16 cellular contexts compared by ENCODE assay signal in the genomic region with DNA sequence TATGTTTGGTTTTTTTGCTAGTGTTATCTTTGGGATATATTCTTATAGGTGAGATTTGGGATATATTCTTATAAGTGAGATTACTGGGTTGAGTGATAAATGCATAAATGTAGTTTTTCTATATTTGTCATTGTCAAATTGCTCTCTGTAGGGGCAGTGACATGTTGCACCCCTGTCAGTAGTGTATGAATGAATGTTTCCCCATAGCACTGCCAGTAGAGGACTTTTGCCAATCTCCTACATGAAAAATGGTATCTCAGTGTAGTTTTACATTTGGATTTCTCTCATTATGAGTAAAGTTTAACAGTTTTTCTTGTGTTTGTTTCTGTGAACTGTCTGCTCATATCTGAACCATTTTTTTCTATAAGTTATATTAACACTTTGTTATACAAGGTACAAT. TPM values are rescaled to one million over a fixed set of nuclear protein-coding genes. Genes with fewer than 3 reads are reported as not detected.
DNase-seq lines count a peak whose midpoint lies in the region; ATAC-seq and TF ChIP-seq lines count a peak whose summit lies in the region.
"Had no signal": no experiment of that assay in that cellular context is flagged by ENCODE, and none has a peak within 500 bp of the region (broad histone marks: within the 10 kb centered on the region; RNA-seq: fewer than 3 reads in every experiment).

No MANE protein-coding gene starts in this region.

- no peak for DNase-seq in activated CD8-positive, alpha-beta T cell treated with anti-CD3 and anti-CD28 coated beads for 36 hours
- DNase-seq in activated CD8-positive, alpha-beta T cell treated with anti-CD3 and anti-CD28 coated beads, Interleukin-2, amount 10 ng/mL, durations not matched to agents 7 days and 5 days: no peak
- DNase-seq in activated naive CD4-positive, alpha-beta T cell treated with anti-CD3 and anti-CD28 coated beads for 36 hours: no peak
- DNase-seq in activated naive CD4-positive, alpha-beta T cell treated with anti-CD3 and anti-CD28 coated beads, Interleukin-2, amount 50 U/mL, for 16 hours: no peak
- DNase-seq in activated T-helper 2 cell treated with anti-CD3 and anti-CD28 coated beads, Interferon-gamma antibody, Interleukin-2, Interleukin-4, amounts not matched to agents 10 μg/mL and 5 μg/mL and 100 μg/mL, durations not matched to agents 14 hours and 24 hours and 36 hours (ENCODE audit: low spot score): no peak
- DNase-seq: C1 segment of cervical spinal cord; Calu3; CD4-positive, alpha-beta memory T cell; COR-L47; DMS153; DND-41; GM23248; H7; HCEC 1CT had no signal

- no peak for ATAC-seq in activated CD8-positive, alpha-beta T cell treated with anti-CD3 and anti-CD28 coated beads for 36 hours
- no peak for ATAC-seq in activated CD8-positive, alpha-beta T cell treated with anti-CD3 and anti-CD28 coated beads, Interleukin-2, amount 10 ng/mL, durations not matched to agents 7 days and 5 days
- no peak for ATAC-seq in GM21737 (IDR thresholded peaks at IDR 0.05; ENCODE audit: unreplicated experiment)

- peaks cover 36% of the 10 kb centered on the region for H3K4me1 Mint-ChIP-seq in activated CD8-positive, alpha-beta T cell treated with anti-CD3 and anti-CD28 coated beads for 36 hours (ENCODE audit: low read depth)
- H3K4me1 Mint-ChIP-seq in activated CD8-positive, alpha-beta T cell treated with anti-CD3 and anti-CD28 coated beads, Interleukin-2, amount 10 ng/mL, durations not matched to agents 7 days and 5 days (ENCODE audit: low read depth): peaks cover 16% of the 10 kb centered on the region
- H3K4me1 Mint-ChIP-seq in activated naive CD4-positive, alpha-beta T cell treated with anti-CD3 and anti-CD28 coated beads for 36 hours (ENCODE audit: low read depth): peaks cover 35% of the 10 kb centered on the region
- peaks cover 32% of the 10 kb centered on the region for H3K4me1 Mint-ChIP-seq in activated T-helper 2 cell treated with anti-CD3 and anti-CD28 coated beads, Interferon-gamma antibody, Interleukin-2, Interleukin-4, amounts not matched to agents 10 μg/mL and 5 μg/mL and 100 μg/mL, durations not matched to agents 14 hours and 24 hours and 36 hours (ENCODE audit: low read depth)

- H3K27ac Mint-ChIP-seq in activated CD8-positive, alpha-beta T cell treated with anti-CD3 and anti-CD28 coated beads for 36 hours: peak overlapping the region; percentile 61
- no peak overlapping the region for H3K27ac Mint-ChIP-seq in activated CD8-positive, alpha-beta T cell treated with anti-CD3 and anti-CD28 coated beads, Interleukin-2, amount 10 ng/mL, durations not matched to agents 7 days and 5 days
- peak overlapping the region; percentile 68 for H3K27ac Mint-ChIP-seq in activated naive CD4-positive, alpha-beta T cell treated with anti-CD3 and anti-CD28 coated beads for 36 hours
- peak overlapping the region; percentile 21 for H3K27ac Mint-ChIP-seq in activated T-helper 2 cell treated with anti-CD3 and anti-CD28 coated beads, Interferon-gamma antibody, Interleukin-2, Interleukin-4, amounts not matched to agents 10 μg/mL and 5 μg/mL and 100 μg/mL, durations not matched to agents 14 hours and 24 hours and 36 hours

- H3K27me3 Mint-ChIP-seq in activated CD8-positive, alpha-beta T cell treated with anti-CD3 and anti-CD28 coated beads for 36 hours: no peaks in the 10 kb centered on the region
- no peaks in the 10 kb centered on the region for H3K27me3 Mint-ChIP-seq in activated CD8-positive, alpha-beta T cell treated with anti-CD3 and anti-CD28 coated beads, Interleukin-2, amount 10 ng/mL, durations not matched to agents 7 days and 5 days (ENCODE audit: low read depth)
- H3K27me3 Mint-ChIP-seq in activated naive CD4-positive, alpha-beta T cell treated with anti-CD3 and anti-CD28 coated beads for 36 hours (ENCODE audit: low read depth): no peaks in the 10 kb centered on the region
- no peaks in the 10 kb centered on the region for H3K27me3 Mint-ChIP-seq in activated T-helper 2 cell treated with anti-CD3 and anti-CD28 coated beads, Interferon-gamma antibody, Interleukin-2, Interleukin-4, amounts not matched to agents 10 μg/mL and 5 μg/mL and 100 μg/mL, durations not matched to agents 14 hours and 24 hours and 36 hours (ENCODE audit: low read depth)
- H3K27me3 Mint-ChIP-seq: CD4-positive, alpha-beta memory T cell had no signal

- peaks cover 36% of the 10 kb centered on the region for H3K36me3 Mint-ChIP-seq in activated CD8-positive, alpha-beta T cell treated with anti-CD3 and anti-CD28 coated beads for 36 hours (ENCODE audit: low read depth)
- peaks cover 40% of the 10 kb centered on the region for H3K36me3 Mint-ChIP-seq in activated CD8-positive, alpha-beta T cell treated with anti-CD3 and anti-CD28 coated beads, Interleukin-2, amount 10 ng/mL, durations not matched to agents 7 days and 5 days (ENCODE audit: low read depth)
- peaks cover 43% of the 10 kb centered on the region for H3K36me3 Mint-ChIP-seq in activated naive CD4-positive, alpha-beta T cell treated with anti-CD3 and anti-CD28 coated beads for 36 hours (ENCODE audit: low read depth)
- H3K36me3 Mint-ChIP-seq in activated T-helper 2 cell treated with anti-CD3 and anti-CD28 coated beads, Interferon-gamma antibody, Interleukin-2, Interleukin-4, amounts not matched to agents 10 μg/mL and 5 μg/mL and 100 μg/mL, durations not matched to agents 14 hours and 24 hours and 36 hours (ENCODE audit: low read depth): peaks cover 54% of the 10 kb centered on the region

- no peak overlapping the region for H3K4me3 Mint-ChIP-seq in activated CD8-positive, alpha-beta T cell treated with anti-CD3 and anti-CD28 coated beads for 36 hours
- H3K4me3 Mint-ChIP-seq in activated CD8-positive, alpha-beta T cell treated with anti-CD3 and anti-CD28 coated beads, Interleukin-2, amount 10 ng/mL, durations not matched to agents 7 days and 5 days: no peak overlapping the region
- H3K4me3 Mint-ChIP-seq in activated naive CD4-positive, alpha-beta T cell treated with anti-CD3 and anti-CD28 coated beads for 36 hours: no peak overlapping the region
- H3K4me3 Mint-ChIP-seq in activated T-helper 2 cell treated with anti-CD3 and anti-CD28 coated beads, Interferon-gamma antibody, Interleukin-2, Interleukin-4, amounts not matched to agents 10 μg/mL and 5 μg/mL and 100 μg/mL, durations not matched to agents 14 hours and 24 hours and 36 hours (ENCODE audit: low read depth): no peak overlapping the region
- H3K4me3 Mint-ChIP-seq: CD4-positive, alpha-beta memory T cell had no signal

- H3K9me3 Mint-ChIP-seq in activated CD8-positive, alpha-beta T cell treated with anti-CD3 and anti-CD28 coated beads for 36 hours: no peaks in the 10 kb centered on the region
- H3K9me3 Mint-ChIP-seq in activated CD8-positive, alpha-beta T cell treated with anti-CD3 and anti-CD28 coated beads, Interleukin-2, amount 10 ng/mL, durations not matched to agents 7 days and 5 days (ENCODE audit: insufficient read depth): no peaks in the 10 kb centered on the region
- no peaks in the 10 kb centered on the region for H3K9me3 Mint-ChIP-seq in activated naive CD4-positive, alpha-beta T cell treated with anti-CD3 and anti-CD28 coated beads for 36 hours
- H3K9me3 Mint-ChIP-seq in activated T-helper 2 cell treated with anti-CD3 and anti-CD28 coated beads, Interferon-gamma antibody, Interleukin-2, Interleukin-4, amounts not matched to agents 10 μg/mL and 5 μg/mL and 100 μg/mL, durations not matched to agents 14 hours and 24 hours and 36 hours: no peaks in the 10 kb centered on the region
- H3K9me3 Mint-ChIP-seq: CD4-positive, alpha-beta memory T cell had no signal

- POLR2A ChIA-PET in activated CD8-positive, alpha-beta T cell treated with anti-CD3 and anti-CD28 coated beads for 36 hours (lab: Charles Lee): no interaction called here
- POLR2A ChIA-PET in activated CD8-positive, alpha-beta T cell treated with anti-CD3 and anti-CD28 coated beads, Interleukin-2, amount 10 ng/mL, durations not matched to agents 7 days and 5 days (lab: Charles Lee): interaction anchor here (5.7 kb wide), 1 partner anchor 13 kb away, joined by 47 read pairs; the partner anchor contains the start of gene U2SURP

- TF ChIP-seq CTCF in activated CD8-positive, alpha-beta T cell treated with anti-CD3 and anti-CD28 coated beads for 36 hours (IDR thresholded peaks at IDR 0.05): no peak

- CTCF ChIA-PET in activated CD8-positive, alpha-beta T cell treated with anti-CD3 and anti-CD28 coated beads for 36 hours (lab: Charles Lee): interaction anchor here (1.0 to 3.7 kb wide), 5 partner anchors 10 to 552 kb away, joined by 3 to 18 read pairs (median 6); partner anchors contain the start of gene U2SURP
- CTCF ChIA-PET in activated CD8-positive, alpha-beta T cell treated with anti-CD3 and anti-CD28 coated beads, Interleukin-2, amount 10 ng/mL, durations not matched to agents 7 days and 5 days (lab: Charles Lee): interaction anchor here (0.6 to 2.6 kb wide), 2 partner anchors 13 to 22 kb away, joined by 3 to 24 read pairs; partner anchors contain the start of gene U2SURP
- CTCF ChIA-PET in activated naive CD4-positive, alpha-beta T cell treated with anti-CD3 and anti-CD28 coated beads for 36 hours (lab: Charles Lee): interaction anchor here (1.1 to 1.4 kb wide), 2 partner anchors 13 to 38 kb away, joined by 3 to 6 read pairs; no protein-coding TSS in a partner anchor

- intact Hi-C loops in activated CD8-positive, alpha-beta T cell treated with anti-CD3 and anti-CD28 coated beads for 36 hours (cut with micrococcal nuclease): no loop called here
- intact Hi-C loops in activated naive CD4-positive, alpha-beta T cell treated with anti-CD3 and anti-CD28 coated beads for 36 hours (cut with micrococcal nuclease): loop anchor here (1.0 to 5.0 kb wide), 3 partner anchors 9 to 37 kb away; no protein-coding TSS in a partner anchor
- intact Hi-C loops in activated T-helper 2 cell treated with anti-CD3 and anti-CD28 coated beads, Interferon-gamma antibody, Interleukin-2, Interleukin-4, amounts not matched to agents 10 μg/mL and 5 μg/mL and 100 μg/mL, durations not matched to agents 14 hours and 24 hours and 36 hours (cut with micrococcal nuclease): no loop called here

RNA-seq across cellular contexts. Expression of gene U2SURP, which starts 13.6 kb away (rescaled TPM):
- total RNA-seq in activated CD8-positive, alpha-beta T cell treated with anti-CD3 and anti-CD28 coated beads for 36 hours: 100 to 1,000 TPM; 160 to 174 TPM
- total RNA-seq in activated CD8-positive, alpha-beta T cell treated with anti-CD3 and anti-CD28 coated beads, Interleukin-2, amount 10 ng/mL, durations not matched to agents 7 days and 5 days: 100 to 1,000 TPM; 123 to 124 TPM
- 100 to 1,000 TPM; 173 to 180 TPM for total RNA-seq in activated naive CD4-positive, alpha-beta T cell treated with anti-CD3 and anti-CD28 coated beads for 36 hours
- total RNA-seq in activated T-helper 2 cell treated with anti-CD3 and anti-CD28 coated beads, Interferon-gamma antibody, Interleukin-2, Interleukin-4, amounts not matched to agents 10 μg/mL and 5 μg/mL and 100 μg/mL, durations not matched to agents 14 hours and 24 hours and 36 hours: 176 TPM in 2 replicates

RNA-seq across cellular contexts. Expression of gene PAQR9, which starts 51.4 kb away (rescaled TPM):
- not detected for total RNA-seq in activated CD8-positive, alpha-beta T cell treated with anti-CD3 and anti-CD28 coated beads for 36 hours
- not detected for total RNA-seq in activated CD8-positive, alpha-beta T cell treated with anti-CD3 and anti-CD28 coated beads, Interleukin-2, amount 10 ng/mL, durations not matched to agents 7 days and 5 days
- not detected for total RNA-seq in activated naive CD4-positive, alpha-beta T cell treated with anti-CD3 and anti-CD28 coated beads for 36 hours
- total RNA-seq in activated T-helper 2 cell treated with anti-CD3 and anti-CD28 coated beads, Interferon-gamma antibody, Interleukin-2, Interleukin-4, amounts not matched to agents 10 μg/mL and 5 μg/mL and 100 μg/mL, durations not matched to agents 14 hours and 24 hours and 36 hours: not detected in 2 replicates
- total RNA-seq: A172; CD4-positive, alpha-beta memory T cell; GM23248 had no signal
